In the genomic region with DNA sequence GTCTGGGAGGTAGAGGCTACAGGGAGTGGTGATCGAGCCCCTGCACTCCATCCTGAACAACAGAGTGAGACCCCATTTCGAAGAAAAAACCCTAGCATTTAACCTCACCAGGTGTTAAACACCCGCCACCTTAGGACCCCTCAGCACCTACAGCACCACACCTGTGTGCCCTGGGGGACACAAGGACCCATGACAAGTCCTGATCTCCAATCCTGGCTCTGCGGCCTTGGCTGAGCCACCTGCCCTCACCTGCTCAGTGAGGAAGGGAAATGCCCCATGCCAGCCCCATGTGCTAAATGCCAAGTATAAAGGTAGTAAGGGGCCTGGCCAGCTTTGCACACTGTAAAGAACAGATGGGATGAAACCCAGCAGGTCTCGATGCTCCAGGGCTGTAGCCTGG, we compare ENCODE assay signal across 33 cellular contexts. TPM values are rescaled to one million over a fixed set of nuclear protein-coding genes. Genes with fewer than 3 reads are reported as not detected.
"Had no signal": no experiment of that assay in that cellular context is flagged by ENCODE, and none has a peak within 500 bp of the region (broad histone marks: within the 10 kb centered on the region; RNA-seq: fewer than 3 reads in every experiment).

No MANE protein-coding gene starts in this region.

- H3K36me3 Mint-ChIP-seq: activated naive CD8-positive, alpha-beta T cell treated with anti-CD3 and anti-CD28 coated beads, Interleukin-2, amount 10 ng/mL, durations not matched to agents 7 days and 5 days had no signal

- H3K4me1 Mint-ChIP-seq: activated B cell treated with CpG ODN at 0.5 μM for 24 hours; activated naive CD8-positive, alpha-beta T cell treated with anti-CD3 and anti-CD28 coated beads, Interleukin-2, amount 10 ng/mL, durations not matched to agents 7 days and 5 days had no signal

- H3K4me3 Mint-ChIP-seq: activated B cell treated with CpG ODN at 0.5 μM for 24 hours; activated CD4-positive, alpha-beta memory T cell treated with anti-CD3 and anti-CD28 coated beads for 36 hours; activated naive CD8-positive, alpha-beta T cell treated with anti-CD3 and anti-CD28 coated beads, Interleukin-2, amount 10 ng/mL, durations not matched to agents 7 days and 5 days; activated T-helper 1 cell treated with anti-CD3 and anti-CD28 coated beads, Interleukin-12 subunit alpha, Interleukin-12 subunit beta, Interleukin-2, Interleukin-4 antibody, amounts not matched to agents 30 ng/mL and 10 ng/mL and 1 ng/mL, durations not matched to agents 14 hours and 24 hours and 36 hours had no signal

- H3K27ac ChIP-seq: body of pancreas, breast epithelium, Peyer's patch, VCaP had no signal

- ATAC-seq: body of pancreas, PC-3, Right ventricle myocardium inferior had no signal

- DNase-seq: activated B cell treated with CpG ODN at 0.5 μM for 24 hours; activated CD4-positive, alpha-beta memory T cell treated with anti-CD3 and anti-CD28 coated beads for 36 hours; activated CD4-positive, alpha-beta T cell treated with anti-CD3 and anti-CD28 coated beads for 4 hours; activated CD4-positive, alpha-beta T cell treated with anti-CD3 and anti-CD28 coated beads, Interleukin-2, amount 50 U/mL, for 1 hour; activated CD4-positive, CD25-positive, alpha-beta regulatory T cell treated with anti-CD3 and anti-CD28 coated beads, Interleukin-2, amount 50 U/mL, for 72 hours; activated naive CD4-positive, alpha-beta T cell treated with anti-CD3 and anti-CD28 coated beads, Interleukin-2, amount 50 U/mL, for 16 hours; activated naive CD8-positive, alpha-beta T cell treated with anti-CD3 and anti-CD28 coated beads, Interleukin-2, amount 10 ng/mL, durations not matched to agents 7 days and 5 days; activated T-cell treated with anti-CD3 and anti-CD28 coated beads, Interleukin-2, amount 50 U/mL, for 1 hour; amygdala; body of pancreas; Karpas-422; NCI-H1105 treated with DMSO at 0.1 percent for 48 hours; NCI-H1436; NCI-H1694 treated with DMSO at 0.1 percent for 48 hours; NCI-H2029 treated with DMSO at 0.1 percent for 48 hours; NCI-H2107; NCI-H2171; NCI-H510A; NCI-H526; NCI-H748 treated with DMSO at 0.1 percent for 48 hours; NK-92 treated with Interleukin-12 subunit alpha and Interleukin-12 subunit beta, amount 100 ng/mL, for 24 hours; PC-3; Peyer's patch; RPMI8226; SW 1271; T-helper 1 cell; T-helper 2 cell; T-helper 9 cell had no signal

- H3K9me3 Mint-ChIP-seq: activated CD4-positive, alpha-beta memory T cell treated with anti-CD3 and anti-CD28 coated beads for 36 hours; activated naive CD8-positive, alpha-beta T cell treated with anti-CD3 and anti-CD28 coated beads, Interleukin-2, amount 10 ng/mL, durations not matched to agents 7 days and 5 days; activated T-helper 1 cell treated with anti-CD3 and anti-CD28 coated beads, Interleukin-12 subunit alpha, Interleukin-12 subunit beta, Interleukin-2, Interleukin-4 antibody, amounts not matched to agents 30 ng/mL and 10 ng/mL and 1 ng/mL, durations not matched to agents 14 hours and 24 hours and 36 hours had no signal

- FAIRE-seq: astrocyte had no signal

- H3K4me1 ChIP-seq: breast epithelium, Peyer's patch had no signal

- H3K9me3 ChIP-seq: body of pancreas, breast epithelium, Peyer's patch had no signal

- H3K4me3 ChIP-seq: body of pancreas, breast epithelium, Peyer's patch had no signal

- H3K36me3 ChIP-seq: breast epithelium had no signal

- H3K27me3 Mint-ChIP-seq: activated B cell treated with CpG ODN at 0.5 μM for 24 hours; activated CD4-positive, alpha-beta memory T cell treated with anti-CD3 and anti-CD28 coated beads for 36 hours had no signal

- H3K27me3 ChIP-seq: body of pancreas, breast epithelium, Peyer's patch had no signal

- H3K27ac Mint-ChIP-seq: activated B cell treated with CpG ODN at 0.5 μM for 24 hours; activated CD4-positive, alpha-beta memory T cell treated with anti-CD3 and anti-CD28 coated beads for 36 hours; activated naive CD8-positive, alpha-beta T cell treated with anti-CD3 and anti-CD28 coated beads, Interleukin-2, amount 10 ng/mL, durations not matched to agents 7 days and 5 days; activated T-helper 1 cell treated with anti-CD3 and anti-CD28 coated beads, Interleukin-12 subunit alpha, Interleukin-12 subunit beta, Interleukin-2, Interleukin-4 antibody, amounts not matched to agents 30 ng/mL and 10 ng/mL and 1 ng/mL, durations not matched to agents 14 hours and 24 hours and 36 hours had no signal

RNA-seq across cellular contexts. Expression of gene AKR7A3, which starts 25.8 kb away (rescaled TPM):
- total RNA-seq: Right ventricle myocardium inferior had no signal
